Comparison of ENCODE assay signal across 34 cellular contexts in the genomic region with DNA sequence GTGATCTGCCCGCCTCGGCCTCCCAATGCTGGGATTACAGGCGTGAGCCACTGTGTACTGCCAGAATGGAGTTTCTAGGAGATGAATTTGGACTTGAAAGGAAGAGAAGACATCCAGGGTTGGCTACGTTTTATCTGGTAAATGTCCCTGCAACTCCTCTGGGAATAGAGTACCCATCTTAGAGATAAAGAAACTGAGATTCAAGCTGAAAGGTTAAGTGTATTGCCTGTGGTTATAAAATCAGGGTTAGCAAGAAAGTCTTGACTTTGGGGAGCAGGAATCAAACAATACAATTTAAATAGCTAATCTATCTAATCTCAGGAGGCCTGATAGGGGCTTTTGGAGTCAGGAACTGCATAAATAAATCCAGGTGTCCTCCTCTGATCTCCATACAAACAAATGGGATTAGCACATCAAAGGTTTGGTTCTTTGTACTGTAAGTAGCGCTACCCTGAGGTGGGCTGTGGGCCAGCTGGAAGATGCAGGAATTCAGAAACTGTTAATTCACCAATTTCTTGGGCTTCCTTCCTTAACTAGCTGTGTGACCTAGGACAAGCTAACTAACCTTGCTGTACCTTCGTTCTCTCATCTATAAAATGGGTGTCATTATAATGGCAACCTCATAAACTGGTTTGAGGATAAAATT. TPM values are rescaled to one million over a fixed set of nuclear protein-coding genes. Genes with fewer than 3 reads are reported as not detected.
"Had no signal": no experiment of that assay in that cellular context is flagged by ENCODE, and none has a peak within 500 bp of the region (broad histone marks: within the 10 kb centered on the region; RNA-seq: fewer than 3 reads in every experiment).

No MANE protein-coding gene starts in this region.

- H3K27ac Mint-ChIP-seq: activated naive CD8-positive, alpha-beta T cell treated with anti-CD3 and anti-CD28 coated beads for 36 hours; effector memory CD8-positive, alpha-beta T cell; mesothelial cell of epicardium; naive B cell; progenitor cell of endocrine pancreas; T-helper 2 cell treated with Interferon-gamma antibody and Interleukin-4, amounts not matched to agents 5 μg/mL and 100 μg/mL, for 36 hours had no signal

- FAIRE-seq: endothelial cell of umbilical vein, keratinocyte, urothelium cell line had no signal

- H3K36me3 Mint-ChIP-seq: activated naive CD8-positive, alpha-beta T cell treated with anti-CD3 and anti-CD28 coated beads for 36 hours; mesothelial cell of epicardium; naive B cell had no signal

- H3K4me3 Mint-ChIP-seq: activated naive CD8-positive, alpha-beta T cell treated with anti-CD3 and anti-CD28 coated beads for 36 hours; effector memory CD8-positive, alpha-beta T cell; mesothelial cell of epicardium; naive B cell; nephron progenitor cell; T-helper 2 cell treated with Interferon-gamma antibody and Interleukin-4, amounts not matched to agents 5 μg/mL and 100 μg/mL, for 36 hours had no signal

- H3K9me3 Mint-ChIP-seq: activated naive CD8-positive, alpha-beta T cell treated with anti-CD3 and anti-CD28 coated beads for 36 hours; effector memory CD8-positive, alpha-beta T cell; mesothelial cell of epicardium; naive B cell; nephron progenitor cell; T-helper 2 cell treated with Interferon-gamma antibody and Interleukin-4, amounts not matched to agents 5 μg/mL and 100 μg/mL, for 36 hours had no signal

- DNase-seq: activated CD4-positive, alpha-beta T cell treated with anti-CD3 and anti-CD28 coated beads for 48 hours; activated CD4-positive, alpha-beta T cell treated with anti-CD3 and anti-CD28 coated beads, Interleukin-2, amount 50 U/mL, for 48 hours; activated CD8-positive, alpha-beta memory T cell treated with anti-CD3 and anti-CD28 coated beads for 24 hours; activated effector memory CD4-positive, alpha-beta T cell treated with Interleukin-2 at 50 U/mL for 16 hours; activated naive CD4-positive, alpha-beta T cell treated with Interleukin-2 at 50 U/mL for 16 hours; activated naive CD8-positive, alpha-beta T cell treated with anti-CD3 and anti-CD28 coated beads for 36 hours; adrenal gland; aorta; body of pancreas; dorsolateral prefrontal cortex; effector memory CD8-positive, alpha-beta T cell; head of caudate nucleus; hippocampal formation; left colon; mammary epithelial cell; naive B cell; nephron progenitor cell; ovary; stimulated activated CD4-positive, alpha-beta T cell treated with anti-CD3 and anti-CD28 coated beads, Interleukin-12 subunit alpha, Interleukin-12 subunit beta, amount 100 ng/mL, for 4 hours; stimulated activated CD4-positive, alpha-beta T cell treated with anti-CD3 and anti-CD28 coated beads, Interleukin-4, amount 100 ng/mL, for 1 hour; stimulated activated naive CD8-positive, alpha-beta T cell treated with anti-CD3 and anti-CD28 coated beads, Interleukin-15, Interleukin-2, amounts not matched to agents 100 U/mL and 50 U/mL, for 24 hours; T-helper 1 cell; testis; transverse colon had no signal

- H3K27ac ChIP-seq: adrenal gland, body of pancreas, coronary artery, dorsolateral prefrontal cortex, neutrophil, ovary, skin epidermis, testis, transverse colon, VCaP had no signal

- H3K27me3 ChIP-seq: adrenal gland, body of pancreas, neutrophil, ovary, testis, transverse colon had no signal

- H3K36me3 ChIP-seq: adrenal gland, neutrophil, ovary, transverse colon had no signal

- H3K9me3 ChIP-seq: adrenal gland, body of pancreas, neutrophil, ovary, testis, transverse colon had no signal

- H3K4me1 Mint-ChIP-seq: activated naive CD8-positive, alpha-beta T cell treated with anti-CD3 and anti-CD28 coated beads for 36 hours; naive B cell had no signal

- H3K4me3 ChIP-seq: adrenal gland, body of pancreas, coronary artery, dorsolateral prefrontal cortex, ovary, skin epidermis, testis, transverse colon had no signal

- H3K4me1 ChIP-seq: adrenal gland, body of pancreas, testis, transverse colon had no signal

RNA-seq across cellular contexts. Expression of a gene that starts 45.1 kb away (rescaled TPM):
- total RNA-seq: activated naive CD8-positive, alpha-beta T cell treated with anti-CD3 and anti-CD28 coated beads for 36 hours had no signal
